In genomic region chrX:16828126-16828908, GRCh38 we compare ENCODE assay signal across 11 cellular contexts. TPM values are rescaled to one million over a fixed set of nuclear protein-coding genes. Genes with fewer than 3 reads are reported as not detected.
A peak's percentile ranks its signal among the peaks of the same experiment; 100 is the strongest.
DNase-seq lines count a peak whose midpoint lies in the region; FAIRE-seq and TF ChIP-seq lines count a peak whose summit lies in the region.
"Had no signal": no experiment of that assay in that cellular context is flagged by ENCODE, and none has a peak within 500 bp of the region (broad histone marks: within the 10 kb centered on the region; RNA-seq: fewer than 3 reads in every experiment).

No MANE protein-coding gene starts in this region.

- H3K4me1 ChIP-seq in breast epithelium: no peaks in the 10 kb centered on the region
- peaks cover 0 to 31% (median 0%) of the 10 kb centered on the region in 4 donors for H3K4me1 ChIP-seq in stomach

- DNase-seq in LHCN-M2 (ENCODE audit: low read depth): peak; percentile 33
- DNase-seq in breast epithelium (ENCODE audit: low spot score in 2 of 2): no peak
- no peak for DNase-seq in stomach
- DNase-seq in DMS53 treated with DMSO at 0.1 percent for 48 hours (lab: John Stamatoyannopoulos, UW; ENCODE audit: unreplicated experiment): no peak
- DNase-seq in GM13976 (ENCODE audit: low spot score): no peak
- no peak for DNase-seq in NCI-H510A (lab: John Stamatoyannopoulos, UW)
- DNase-seq in T1000 (lab: John Stamatoyannopoulos, UW): no peak
- DNase-seq: hippocampal formation, T-helper 9 cell had no signal

- H3K36me3 ChIP-seq in breast epithelium: no peaks in the 10 kb centered on the region
- peaks cover 0 to 55% (median 30%) of the 10 kb centered on the region in 4 donors for H3K36me3 ChIP-seq in stomach

- H3K27me3 ChIP-seq in breast epithelium (no peaks in the 10 kb centered on the region), stomach (no peaks in the 10 kb centered on the region)
- H3K27me3 ChIP-seq: suprapubic skin had no signal

- no peaks in the 10 kb centered on the region for H3K9me3 ChIP-seq in breast epithelium
- no peaks in the 10 kb centered on the region for H3K9me3 ChIP-seq in stomach
- H3K9me3 ChIP-seq: suprapubic skin had no signal

- TF ChIP-seq EP300 in stomach (IDR thresholded peaks at IDR 0.05): no peak

- WGBS in stomach, 5 donors: 38 to 65% (median 44%) methylated on average over 6 of the region's 6 CpGs

- intact Hi-C loops in breast epithelium (cut with DNase I; ENCODE audit: low total_unique reads): no loop called here
- intact Hi-C loops in stomach (cut with DNase I; ENCODE audit: low total_unique reads): no loop called here

- FAIRE-seq in islet of Langerhans (lab: Jason Lieb, UNC): peak; percentile 24

- TF ChIP-seq CTCF in breast epithelium (IDR thresholded peaks at IDR 0.05) (no peak), stomach (IDR thresholded peaks at IDR 0.05) (no peak), GM13976 (IDR thresholded peaks at IDR 0.05; ENCODE audit: borderline replicate concordance, control extremely low read depth, extremely low read depth, insufficient read depth, missing control alignments) (no peak)

- H3K4me3 ChIP-seq in breast epithelium: no peak overlapping the region
- H3K4me3 ChIP-seq in stomach: no peak overlapping the region
- H3K4me3 ChIP-seq: suprapubic skin had no signal

- peak overlapping the region; percentile 75 to 83 for H3K27ac ChIP-seq in breast epithelium
- H3K27ac ChIP-seq in stomach: peak overlapping the region in 4 of 5 donors; percentile 33 to 80 (median 65)
- H3K27ac ChIP-seq: suprapubic skin had no signal

- in situ Hi-C loops in GM13976 (cut with MboI; ENCODE audit: low sequenced_read_pairs, unreplicated experiment): no loop called here

- TF ChIP-seq POLR2A in breast epithelium (IDR thresholded peaks at IDR 0.05) (no peak), stomach (IDR thresholded peaks at IDR 0.05) (no peak)

RNA-seq across cellular contexts. Expression of gene RBBP7, which starts 41.8 kb away (rescaled TPM):
- total RNA-seq in LHCN-M2 (2014; rRNA removed) (100.0 and 112 TPM in 2 replicates), breast epithelium (10 to 100 TPM; 79.3 to 89.5 (median 86.4) TPM), stomach (100 to 1,000 TPM in 3 of 5 donors, 10 to 100 TPM in 2; 60.9 to 150 (median 123) TPM)
- 84.3 TPM for polyA plus RNA-seq in LHCN-M2 (2012)
- polyA plus RNA-seq in stomach: 100 to 1,000 TPM in 1 of 3 donors, 10 to 100 TPM in 2; 81.8 to 152 (median 95.3) TPM

RNA-seq across cellular contexts. Expression of gene TXLNG, which starts 42.1 kb away (rescaled TPM):
- 8.2 and 8.5 TPM in 2 replicates for total RNA-seq in LHCN-M2 (2014; rRNA removed)
- 2.2 TPM for polyA plus RNA-seq in LHCN-M2 (2012)
- 10 to 100 TPM; 23.7 to 31.5 (median 25.2) TPM for total RNA-seq in breast epithelium
- 10 to 100 TPM in 4 of 5 donors, 1 to 10 TPM in 1; 8.7 to 25.7 (median 11.4) TPM for total RNA-seq in stomach
- polyA plus RNA-seq in stomach: 1 to 10 TPM; 4.6 to 8.9 (median 7.0) TPM
